In the genomic region with DNA sequence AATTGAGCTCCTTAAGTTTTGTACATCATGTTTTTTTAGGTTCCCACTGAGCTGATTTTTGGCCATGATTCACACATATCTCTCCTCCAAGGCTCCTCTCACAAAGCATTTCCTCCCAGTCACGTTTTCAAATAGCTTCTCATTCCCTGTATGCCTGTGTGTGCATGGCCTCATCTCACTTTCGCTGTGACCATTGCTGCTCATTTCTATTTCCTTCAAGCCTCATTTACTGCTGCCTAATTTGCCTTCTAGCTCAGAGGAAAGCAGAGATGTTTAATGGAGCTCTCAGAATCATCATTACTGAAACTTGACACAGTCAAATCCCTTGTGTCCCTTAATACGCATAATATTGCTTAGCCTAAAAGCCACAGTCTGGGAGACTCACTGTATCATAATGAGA, we compare ENCODE assay signal across 9 cellular contexts.
DNase-seq lines count a peak whose midpoint lies in the region; ATAC-seq, FAIRE-seq and TF ChIP-seq lines count a peak whose summit lies in the region.
"Had no signal": no experiment of that assay in that cellular context is flagged by ENCODE, and none has a peak within 500 bp of the region (broad histone marks: within the 10 kb centered on the region; RNA-seq: fewer than 3 reads in every experiment).

No MANE protein-coding gene starts in this region.

- no peaks in the 10 kb centered on the region for H3K27me3 Mint-ChIP-seq in naive thymus-derived CD4-positive, alpha-beta T cell

- H3K4me1 Mint-ChIP-seq in naive thymus-derived CD4-positive, alpha-beta T cell, result peaks cover 27 to 60% (median 58%) of the 10 kb centered on the region in 7 donors

- POLR2A ChIA-PET in naive thymus-derived CD4-positive, alpha-beta T cell (lab: Charles Lee), result interaction anchor here (0.7 kb wide), 1 partner anchor 29 kb away, joined by 3 read pairs; no protein-coding TSS in a partner anchor

- H3K4me3 Mint-ChIP-seq in naive thymus-derived CD4-positive, alpha-beta T cell, result peak overlapping the region in 1 of 10 donors; percentile 5

- H3K4me3 ChIP-seq in naive thymus-derived CD4-positive, alpha-beta T cell (ENCODE audit: low read length), result no peak overlapping the region

- no peaks in the 10 kb centered on the region for H3K27me3 ChIP-seq in naive thymus-derived CD4-positive, alpha-beta T cell (ENCODE audit: control insufficient read depth in 2 of 2, insufficient read depth in 2 of 2, low read length in 2 of 2)

- peaks cover 0 to 10% (median 0%) of the 10 kb centered on the region in 11 donors for H3K9me3 Mint-ChIP-seq in naive thymus-derived CD4-positive, alpha-beta T cell

- H3K9me3 ChIP-seq in naive thymus-derived CD4-positive, alpha-beta T cell (ENCODE audit: control insufficient read depth in 2 of 3, low read length in 3 of 3), result no peaks in the 10 kb centered on the region

- peaks cover 20 to 21% of the 10 kb centered on the region in 2 donors for H3K4me1 ChIP-seq in naive thymus-derived CD4-positive, alpha-beta T cell (ENCODE audit: control insufficient read depth in 2 of 2, insufficient read depth in 2 of 2, low read length in 2 of 2)

- ATAC-seq in GM18861 (IDR thresholded peaks at IDR 0.05; ENCODE audit: unreplicated experiment), result peak; percentile 55
- ATAC-seq in GM21717 (IDR thresholded peaks at IDR 0.05; ENCODE audit: unreplicated experiment), result peak; percentile 58
- ATAC-seq in naive thymus-derived CD4-positive, alpha-beta T cell, result no peak
- ATAC-seq in SK-N-SH treated with all-trans-retinoic acid at 6 μM for 48 hours, result no peak
- ATAC-seq: Panc1 had no signal

- H3K36me3 ChIP-seq in naive thymus-derived CD4-positive, alpha-beta T cell (ENCODE audit: control insufficient read depth in 2 of 3, insufficient read depth in 3 of 3, low read length in 3 of 3), result no peaks in the 10 kb centered on the region

- peaks cover 0 to 16% (median 0%) of the 10 kb centered on the region in 5 donors for H3K36me3 Mint-ChIP-seq in naive thymus-derived CD4-positive, alpha-beta T cell

- H3K27ac ChIP-seq in naive thymus-derived CD4-positive, alpha-beta T cell (ENCODE audit: low read depth, low read length), result peak overlapping the region; percentile 1

- no peak for TF ChIP-seq POLR2A in H54 (IDR thresholded peaks at IDR 0.05; ENCODE audit: low read depth, low read length)

- intact Hi-C loops in naive thymus-derived CD4-positive, alpha-beta T cell (cut with micrococcal nuclease), result loop anchor here (1.0 to 10.0 kb wide), 4 partner anchors 10 to 1216 kb away; a partner anchor contains a TSS

- peak overlapping the region in 8 of 9 donors; percentile 11 to 87 (median 24) for H3K27ac Mint-ChIP-seq in naive thymus-derived CD4-positive, alpha-beta T cell

- DNase-seq in HTR-8/SVneo (ENCODE audit: insufficient read length, low spot score) (no peak), H54 (ENCODE audit: insufficient read length, low spot score) (no peak)
- no peak for DNase-seq in naive thymus-derived CD4-positive, alpha-beta T cell
- no peak for DNase-seq in activated CD8-positive, alpha-beta memory T cell treated with anti-CD3 and anti-CD28 coated beads for 24 hours
- DNase-seq in activated CD4-positive, CD25-positive, alpha-beta regulatory T cell treated with anti-CD3 and anti-CD28 coated beads, Interleukin-2, amount 50 U/mL, for 72 hours, result no peak

- FAIRE-seq in HTR-8/SVneo (lab: Jason Lieb, UNC) (peak; percentile 95), H54 (lab: Jason Lieb, UNC) (no peak)

- CTCF ChIA-PET in naive thymus-derived CD4-positive, alpha-beta T cell (lab: Charles Lee), result no interaction called here

TF ChIP-seq in SK-N-SH treated with all-trans-retinoic acid at 6 μM for 48 hours, 23 proteins besides CTCF, POLR2A, EP300 and RAD21:
- TF ChIP-seq, protein P1, sequence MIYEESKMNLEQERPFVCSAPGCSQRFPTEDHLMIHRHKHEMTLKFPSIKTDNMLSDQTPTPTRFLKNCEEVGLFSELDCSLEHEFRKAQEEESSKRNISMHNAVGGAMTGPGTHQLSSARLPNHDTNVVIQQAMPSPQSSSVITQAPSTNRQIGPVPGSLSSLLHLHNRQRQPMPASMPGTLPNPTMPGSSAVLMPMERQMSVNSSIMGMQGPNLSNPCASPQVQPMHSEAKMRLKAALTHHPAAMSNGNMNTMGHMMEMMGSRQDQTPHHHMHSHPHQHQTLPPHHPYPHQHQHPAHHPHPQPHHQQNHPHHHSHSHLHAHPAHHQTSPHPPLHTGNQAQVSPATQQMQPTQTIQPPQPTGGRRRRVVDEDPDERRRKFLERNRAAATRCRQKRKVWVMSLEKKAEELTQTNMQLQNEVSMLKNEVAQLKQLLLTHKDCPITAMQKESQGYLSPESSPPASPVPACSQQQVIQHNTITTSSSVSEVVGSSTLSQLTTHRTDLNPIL (CRISPR knock-in tag; IDR thresholded peaks at IDR 0.05; ENCODE audit: low read depth), result no peak
- no peak for TF ChIP-seq TCF4 (CRISPR knock-in tag; IDR thresholded peaks at IDR 0.05; ENCODE audit: borderline replicate concordance)
- TF ChIP-seq ISL1 (CRISPR knock-in tag; IDR thresholded peaks at IDR 0.05), result no peak
- no peak for TF ChIP-seq ZNF70 (CRISPR knock-in tag; IDR thresholded peaks at IDR 0.05)
- no peak for TF ChIP-seq BACH2 (CRISPR knock-in tag; IDR thresholded peaks at IDR 0.05; ENCODE audit: borderline replicate concordance)
- TF ChIP-seq ZFP30 (CRISPR knock-in tag; IDR thresholded peaks at IDR 0.05), result no peak
- no peak for TF ChIP-seq CSDC2 (CRISPR knock-in tag; IDR thresholded peaks at IDR 0.05)
- TF ChIP-seq SNAI2 (CRISPR knock-in tag; IDR thresholded peaks at IDR 0.05), result no peak
- TF ChIP-seq PPARA (CRISPR knock-in tag; IDR thresholded peaks at IDR 0.05; ENCODE audit: borderline replicate concordance), result no peak
- TF ChIP-seq RARB (CRISPR knock-in tag; IDR thresholded peaks at IDR 0.05), result no peak
- TF ChIP-seq ZNF565 (CRISPR knock-in tag; conservative IDR thresholded peaks at IDR 0.05; ENCODE audit: low read depth), result no peak
- no peak for TF ChIP-seq ZC3H10 (CRISPR knock-in tag; IDR thresholded peaks at IDR 0.05)
- TF ChIP-seq ESRRG (CRISPR knock-in tag; IDR thresholded peaks at IDR 0.05), result no peak
- TF ChIP-seq, protein P2, sequence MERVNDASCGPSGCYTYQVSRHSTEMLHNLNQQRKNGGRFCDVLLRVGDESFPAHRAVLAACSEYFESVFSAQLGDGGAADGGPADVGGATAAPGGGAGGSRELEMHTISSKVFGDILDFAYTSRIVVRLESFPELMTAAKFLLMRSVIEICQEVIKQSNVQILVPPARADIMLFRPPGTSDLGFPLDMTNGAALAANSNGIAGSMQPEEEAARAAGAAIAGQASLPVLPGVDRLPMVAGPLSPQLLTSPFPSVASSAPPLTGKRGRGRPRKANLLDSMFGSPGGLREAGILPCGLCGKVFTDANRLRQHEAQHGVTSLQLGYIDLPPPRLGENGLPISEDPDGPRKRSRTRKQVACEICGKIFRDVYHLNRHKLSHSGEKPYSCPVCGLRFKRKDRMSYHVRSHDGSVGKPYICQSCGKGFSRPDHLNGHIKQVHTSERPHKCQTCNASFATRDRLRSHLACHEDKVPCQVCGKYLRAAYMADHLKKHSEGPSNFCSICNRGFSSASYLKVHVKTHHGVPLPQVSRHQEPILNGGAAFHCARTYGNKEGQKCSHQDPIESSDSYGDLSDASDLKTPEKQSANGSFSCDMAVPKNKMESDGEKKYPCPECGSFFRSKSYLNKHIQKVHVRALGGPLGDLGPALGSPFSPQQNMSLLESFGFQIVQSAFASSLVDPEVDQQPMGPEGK (CRISPR knock-in tag; IDR thresholded peaks at IDR 0.05; ENCODE audit: borderline replicate concordance), result no peak
- TF ChIP-seq, protein P3, sequence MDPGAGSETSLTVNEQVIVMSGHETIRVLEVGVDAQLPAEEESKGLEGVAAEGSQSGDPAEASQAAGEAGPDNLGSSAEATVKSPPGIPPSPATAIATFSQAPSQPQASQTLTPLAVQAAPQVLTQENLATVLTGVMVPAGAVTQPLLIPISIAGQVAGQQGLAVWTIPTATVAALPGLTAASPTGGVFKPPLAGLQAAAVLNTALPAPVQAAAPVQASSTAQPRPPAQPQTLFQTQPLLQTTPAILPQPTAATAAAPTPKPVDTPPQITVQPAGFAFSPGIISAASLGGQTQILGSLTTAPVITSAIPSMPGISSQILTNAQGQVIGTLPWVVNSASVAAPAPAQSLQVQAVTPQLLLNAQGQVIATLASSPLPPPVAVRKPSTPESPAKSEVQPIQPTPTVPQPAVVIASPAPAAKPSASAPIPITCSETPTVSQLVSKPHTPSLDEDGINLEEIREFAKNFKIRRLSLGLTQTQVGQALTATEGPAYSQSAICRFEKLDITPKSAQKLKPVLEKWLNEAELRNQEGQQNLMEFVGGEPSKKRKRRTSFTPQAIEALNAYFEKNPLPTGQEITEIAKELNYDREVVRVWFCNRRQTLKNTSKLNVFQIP (CRISPR knock-in tag; IDR thresholded peaks at IDR 0.05; ENCODE audit: borderline replicate concordance, low read depth), result no peak
- TF ChIP-seq GLIS3 (CRISPR knock-in tag; IDR thresholded peaks at IDR 0.05), result no peak

Comparison
In these comparisons a context has a peak if more than half of its experiments do, and no peak if none do; other contexts are left out.
1. ATAC-seq: peak in GM18861 (single experiment) and GM21717 (single experiment); none in naive thymus-derived CD4-positive, alpha-beta T cell (single experiment) and SK-N-SH treated with all-trans-retinoic acid at 6 μM for 48 hours (single experiment).